In the genomic region with DNA sequence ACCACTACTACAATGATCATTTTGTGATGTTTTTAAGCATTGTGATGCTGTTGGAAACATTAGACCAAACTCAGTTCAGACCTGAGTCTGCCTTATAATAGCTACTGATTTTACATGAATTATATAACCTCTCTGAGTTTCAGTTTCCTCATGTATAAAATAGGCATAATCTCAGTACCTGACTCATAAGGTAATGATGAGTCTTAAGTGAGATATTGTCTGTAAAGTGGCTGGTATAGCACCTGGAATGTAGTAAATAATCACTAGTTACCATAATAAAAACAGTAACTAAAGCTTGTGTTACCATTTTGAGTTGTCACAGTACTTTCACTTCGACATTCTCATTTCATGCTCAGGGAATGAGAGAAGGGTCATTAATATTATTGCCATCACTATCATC, we compare ENCODE assay signal across 17 cellular contexts.
A peak's percentile ranks its signal among the peaks of the same experiment; 100 is the strongest.
DNase-seq lines count a peak whose midpoint lies in the region; ATAC-seq, FAIRE-seq and TF ChIP-seq lines count a peak whose summit lies in the region.
"Had no signal": no experiment of that assay in that cellular context is flagged by ENCODE, and none has a peak within 500 bp of the region (broad histone marks: within the 10 kb centered on the region; RNA-seq: fewer than 3 reads in every experiment).

No MANE protein-coding gene starts in this region.

- no peaks in the 10 kb centered on the region for H3K79me2 ChIP-seq in mammary epithelial cell (ENCODE audit: insufficient read depth, low read length)

- no peak overlapping the region for H2AFZ ChIP-seq in mammary epithelial cell (ENCODE audit: low read depth, low read length)

- dilution Hi-C loops in mammary epithelial cell (cut with HindIII; ENCODE audit: low sequenced_read_pairs), result no loop called here

- H3K27me3 ChIP-seq in mammary epithelial cell (ENCODE audit: insufficient read depth, low read length) (no peaks in the 10 kb centered on the region), breast epithelium (no peaks in the 10 kb centered on the region), bronchial epithelial cell (ENCODE audit: control insufficient read depth, insufficient read depth, low read length) (no peaks in the 10 kb centered on the region)
- H3K27me3 ChIP-seq: BLaER1 had no signal

- H3K27ac ChIP-seq in mammary epithelial cell (ENCODE audit: insufficient read depth, low read depth, low read length) (peak overlapping the region; percentile 39), breast epithelium (no peak overlapping the region)
- H3K27ac ChIP-seq: 22Rv1, BLaER1 had no signal

- H3K9ac ChIP-seq in mammary epithelial cell (ENCODE audit: insufficient read depth, low read length), result no peak overlapping the region
- H3K9ac ChIP-seq: BLaER1 had no signal

- FAIRE-seq in bronchial epithelial cell (lab: Jason Lieb, UNC), result no peak

- ATAC-seq in esophagus mucosa, result no peak
- ATAC-seq: HCT116 had no signal

- H4K20me1 ChIP-seq in mammary epithelial cell (ENCODE audit: insufficient read depth, low read length), result no peaks in the 10 kb centered on the region
- H4K20me1 ChIP-seq: BLaER1 had no signal

- no peak for TF ChIP-seq POLR2A in breast epithelium (IDR thresholded peaks at IDR 0.05)

- no peaks in the 10 kb centered on the region for H3K9me3 ChIP-seq in mammary epithelial cell (replicated peaks; ENCODE audit: insufficient read depth, low read length)
- no peaks in the 10 kb centered on the region for H3K9me3 ChIP-seq in breast epithelium

- H3K4me1 ChIP-seq in mammary epithelial cell (ENCODE audit: insufficient read depth, low read length) (peaks cover 2% of the 10 kb centered on the region), breast epithelium (no peaks in the 10 kb centered on the region)

- 57% methylated on average over 1 of the region's 1 CpG for WGBS in mammary epithelial cell (ENCODE audit: low coverage, missing lambda C conversion rate)

- DNase-seq in mammary epithelial cell, result peak; percentile 69
- no peak for DNase-seq in breast epithelium (ENCODE audit: low spot score in 2 of 2)
- peak; percentile 74 for DNase-seq in bronchial epithelial cell (ENCODE audit: low read depth)
- DNase-seq in kidney tubule cell (ENCODE audit: low spot score), result peak; percentile 74
- DNase-seq in NCI-H128 (lab: John Stamatoyannopoulos, UW; ENCODE audit: unreplicated experiment), result no peak
- DNase-seq in foreskin melanocyte, result no peak
- DNase-seq: CD4-positive, alpha-beta memory T cell; DMS153; DMS79; GDM1; GOT3; H7; HFFc6 had no signal

- H3K36me3 ChIP-seq in mammary epithelial cell (ENCODE audit: insufficient read depth, low read length) (no peaks in the 10 kb centered on the region), breast epithelium (no peaks in the 10 kb centered on the region), bronchial epithelial cell (ENCODE audit: control insufficient read depth, insufficient read depth, low read length) (no peaks in the 10 kb centered on the region)
- H3K36me3 ChIP-seq: BLaER1 had no signal

- H3K4me3 ChIP-seq in mammary epithelial cell (replicated peaks in 1 of 3; ENCODE audit: insufficient read depth in 1 of 3, low read depth in 2 of 3, low read length in 3 of 3), result no peak overlapping the region
- H3K4me3 ChIP-seq in breast epithelium, result no peak overlapping the region
- no peak overlapping the region for H3K4me3 ChIP-seq in bronchial epithelial cell (ENCODE audit: low read depth, low read length)
- H3K4me3 ChIP-seq: BLaER1 had no signal

- TF ChIP-seq CTCF in mammary epithelial cell (conservative IDR thresholded peaks at IDR 0.05 in 1 of 2, IDR thresholded peaks at IDR 0.05 in 1 of 2; ENCODE audit: extremely low read depth in 1 of 2, insufficient read depth in 1 of 2, low read depth in 1 of 2, low read length in 2 of 2) (no peak), breast epithelium (IDR thresholded peaks at IDR 0.05) (no peak), bronchial epithelial cell (IDR thresholded peaks at IDR 0.05; ENCODE audit: insufficient read depth, low read length, severe bottlenecking) (no peak)

- CTCF ChIA-PET in mammary epithelial cell (lab: Charles Lee; ENCODE audit: low non-redundant PET), result no interaction called here

- in situ Hi-C loops in mammary epithelial cell (cut with MboI; ENCODE audit: low sequenced_read_pairs in 2 of 2), result no loop called here

- H3K4me2 ChIP-seq in mammary epithelial cell (ENCODE audit: insufficient read depth, low read depth, low read length), result peak overlapping the region; percentile 18
- H3K4me2 ChIP-seq: BLaER1 had no signal

- no TSS peak for BruUV-seq in mammary epithelial cell (replicated peaks; lab: Mats Ljungman, UMichigan)

- intact Hi-C loops in mammary epithelial cell (cut with micrococcal nuclease) (no loop called here), breast epithelium (cut with DNase I; ENCODE audit: low total_unique reads) (no loop called here)

Comparison
In these comparisons a context has a peak if more than half of its experiments do, and no peak if none do; other contexts are left out.
1. DNase-seq: peak in mammary epithelial cell (single experiment), bronchial epithelial cell (single experiment) and kidney tubule cell (single experiment); none in breast epithelium (0 of 2), NCI-H128 (single experiment) and foreskin melanocyte (single experiment).